In the genomic region with DNA sequence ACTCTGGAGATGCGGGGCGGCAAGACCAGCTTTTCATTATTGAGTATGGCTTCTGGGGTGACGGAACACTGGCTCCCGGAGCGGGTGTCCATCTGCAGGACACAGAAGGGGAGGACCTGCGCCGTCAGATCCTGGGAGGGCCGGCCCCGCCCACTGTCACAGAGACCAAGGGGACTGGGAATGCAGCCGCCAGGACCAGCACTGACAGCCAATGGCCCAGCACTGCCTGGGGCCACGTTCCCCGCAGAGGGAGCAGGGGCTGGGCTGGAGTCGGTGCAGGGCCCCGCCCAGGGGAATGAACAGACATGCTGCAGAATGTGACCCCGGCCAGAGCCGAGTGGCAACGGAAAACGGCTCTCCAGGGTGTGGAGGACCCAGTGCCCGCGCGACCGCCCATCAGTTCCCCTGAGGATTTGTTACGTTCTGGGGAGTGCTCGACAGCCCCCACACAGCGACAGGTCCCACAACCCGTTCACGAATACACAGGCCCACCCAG, we compare ENCODE assay signal across 10 cellular contexts. TPM values are rescaled to one million over a fixed set of nuclear protein-coding genes. Genes with fewer than 3 reads are reported as not detected.
DNase-seq lines count a peak whose midpoint lies in the region; ATAC-seq, FAIRE-seq and TF ChIP-seq lines count a peak whose summit lies in the region.
"Had no signal": no experiment of that assay in that cellular context is flagged by ENCODE, and none has a peak within 500 bp of the region (broad histone marks: within the 10 kb centered on the region; RNA-seq: fewer than 3 reads in every experiment).

ZDHHC11 (minus strand) TSS at position 476 of the 496 bp plus-strand sequence; CDS start at position 92, 384 bp downstream.

- ATAC-seq in GM21723 (IDR thresholded peaks at IDR 0.05; ENCODE audit: unreplicated experiment), result no peak

- POLR2A ChIA-PET in A673 (lab: Charles Lee; ENCODE audit: low non-redundant PET), result no interaction called here

- H3K27me3 Mint-ChIP-seq in mesothelial cell of epicardium (ENCODE audit: low read depth), result peaks cover 17% of the 10 kb centered on the region

- H3K36me3 ChIP-seq in A673 (ENCODE audit: insufficient read depth, low read length, poor library complexity, severe bottlenecking) (no peaks in the 10 kb centered on the region), H7 (replicated peaks; ENCODE audit: control insufficient read depth, insufficient read depth, low read length) (no peaks in the 10 kb centered on the region), bronchial epithelial cell (ENCODE audit: control insufficient read depth, insufficient read depth, low read length) (no peaks in the 10 kb centered on the region)

- H3K4me3 ChIP-seq in A673 (ENCODE audit: low read depth, low read length, poor library complexity, severe bottlenecking), result no peak within 1 kb of the TSS
- no peak within 1 kb of the TSS for H3K4me3 ChIP-seq in H7 (ENCODE audit: insufficient read depth, low read depth, low read length)
- H3K4me3 ChIP-seq in bronchial epithelial cell (ENCODE audit: low read depth, low read length), result peak within 1 kb of the TSS; percentile 16

- intact Hi-C loops in A673 (cut with micrococcal nuclease; ENCODE audit: unreplicated experiment), result no loop called here

- H3K27ac ChIP-seq in A673 (ENCODE audit: low read depth, low read length, poor library complexity, severe bottlenecking), result no peak within 1 kb of the TSS

- FAIRE-seq in bronchial epithelial cell (lab: Jason Lieb, UNC), result no peak
- FAIRE-seq: D721Med had no signal

- H3K9me3 Mint-ChIP-seq in mesothelial cell of epicardium, result no peaks in the 10 kb centered on the region

- H3K4me1 Mint-ChIP-seq in mesothelial cell of epicardium, result no peaks in the 10 kb centered on the region

- TF ChIP-seq CTCF in A673 (conservative IDR thresholded peaks at IDR 0.05; ENCODE audit: low read depth, low read length) (no peak), bronchial epithelial cell (IDR thresholded peaks at IDR 0.05; ENCODE audit: insufficient read depth, low read length, severe bottlenecking) (no peak), mesothelial cell of epicardium (IDR thresholded peaks at IDR 0.05; ENCODE audit: unreplicated experiment) (no peak)

- DNase-seq in A673 (ENCODE audit: low spot score), result no peak
- peak; percentile 49 for DNase-seq in H7
- no peak for DNase-seq in bronchial epithelial cell (ENCODE audit: low read depth)
- no peak for DNase-seq in mesothelial cell of epicardium (ENCODE audit: low spot score in 2 of 2, unreplicated experiment in 2 of 2)
- DNase-seq in amniotic stem cell (lab: John Stamatoyannopoulos, UW), result no peak
- DNase-seq in dedifferentiated amniotic fluid mesenchymal stem cell (ENCODE audit: extremely low spot score), result no peak
- DNase-seq in NCI-H774 (lab: John Stamatoyannopoulos, UW), result no peak
- DNase-seq: midbrain had no signal

- H3K4me1 ChIP-seq in A673 (ENCODE audit: insufficient read depth, low read length, poor library complexity, severe bottlenecking), result no peaks in the 10 kb centered on the region

- no TSS peak for BruUV-seq in A673 (replicated peaks; lab: Mats Ljungman, UMichigan)

- H3K27ac Mint-ChIP-seq in mesothelial cell of epicardium, result no peak within 1 kb of the TSS

- H3K9me3 ChIP-seq in A673 (ENCODE audit: low read depth, low read length, poor library complexity, severe bottlenecking), result no peaks in the 10 kb centered on the region

- CTCF ChIA-PET in A673 (lab: Charles Lee), result no interaction called here

- no peak within 1 kb of the TSS for H3K4me3 Mint-ChIP-seq in mesothelial cell of epicardium

- H3K27me3 ChIP-seq in A673 (replicated peaks; ENCODE audit: insufficient read depth, low read depth, low read length, poor library complexity), result no peaks in the 10 kb centered on the region
- no peaks in the 10 kb centered on the region for H3K27me3 ChIP-seq in H7 (ENCODE audit: control insufficient read depth, insufficient read depth, low read length)
- peaks cover 14% of the 10 kb centered on the region for H3K27me3 ChIP-seq in bronchial epithelial cell (ENCODE audit: control insufficient read depth, insufficient read depth, low read length)

- H3K36me3 Mint-ChIP-seq in mesothelial cell of epicardium, result no peaks in the 10 kb centered on the region

RNA-seq across cellular contexts. Expression of gene ZDHHC11, which starts in this region (rescaled TPM):
- total RNA-seq in A673 (2021) (45.5 and 47.3 TPM in 2 replicates), bronchial epithelial cell (0.53 and 1.4 TPM in 2 replicates), mesothelial cell of epicardium (9.7 to 13.3 TPM (median 11.4 TPM) in 3 replicates)
- total RNA-seq in H7 (2014; rRNA removed; shearing (Covaris generic)), result 5.2 and 7.7 TPM in 2 replicates
